8 cellular contexts compared by ENCODE assay signal in genomic region chr22:47043835-47044721, GRCh38.
DNase-seq lines count a peak whose midpoint lies in the region; ATAC-seq and TF ChIP-seq lines count a peak whose summit lies in the region.

No MANE protein-coding gene starts in this region.

- peak; percentile 16 for DNase-seq in stimulated activated CD4-positive, alpha-beta T cell treated with anti-CD3 and anti-CD28 coated beads, Interleukin-15, amount 100 ng/mL, for 24 hours
- no peak for DNase-seq in stimulated activated CD4-positive, alpha-beta T cell treated with anti-CD3 and anti-CD28 coated beads, Interleukin-1b, Interleukin-23, amount 100 ng/mL, for 48 hours
- DNase-seq in RKO (ENCODE audit: low spot score) (peak; percentile 3), left ventricle myocardium superior (peak; percentile 21), transverse colon (peak; percentile 74)

- ATAC-seq in left ventricle myocardium superior = no peak
- no peak for ATAC-seq in GM21528 (IDR thresholded peaks at IDR 0.05; ENCODE audit: low FRiP score, unreplicated experiment)
- ATAC-seq in HG03520 (IDR thresholded peaks at IDR 0.05; ENCODE audit: unreplicated experiment) = no peak
- no peak for ATAC-seq in HG03139 (IDR thresholded peaks at IDR 0.05; ENCODE audit: unreplicated experiment)

- TF ChIP-seq POLR2A in transverse colon (IDR thresholded peaks at IDR 0.05) = peak; percentile 20

- H3K9me3 ChIP-seq in transverse colon = no peaks in the 10 kb centered on the region

- H3K27ac ChIP-seq in transverse colon = peak overlapping the region in 3 of 4 donors; percentile 47 to 71 (median 53)

- no peaks in the 10 kb centered on the region for H3K36me3 ChIP-seq in transverse colon

- intact Hi-C loops in left ventricle myocardium superior (cut with micrococcal nuclease) = no loop called here
- intact Hi-C loops in transverse colon (cut with DNase I; ENCODE audit: low total_unique reads) = no loop called here

- H3K4me1 ChIP-seq in transverse colon = peaks cover 7 to 27% (median 17%) of the 10 kb centered on the region in 4 donors

- H3K4me3 ChIP-seq in transverse colon = no peak overlapping the region

- in situ Hi-C loops in transverse colon (cut with MboI; ENCODE audit: low pct_ligation_motif_present in 1 of 4, low pct_unique_long_range_greater_than_20kb in 1 of 4, low sequenced_read_pairs in 3 of 4) = no loop called here

- 0 to 41% methylated on average over 1 to 17 of the region's 19 CpGs for WGBS in transverse colon (ENCODE audit: low coverage in 1 of 2), 2 donors

- no peak for TF ChIP-seq EP300 in transverse colon (IDR thresholded peaks at IDR 0.05; ENCODE audit: low read depth)

- H3K27me3 ChIP-seq in transverse colon = no peaks in the 10 kb centered on the region

- no peak for TF ChIP-seq CTCF in transverse colon (IDR thresholded peaks at IDR 0.05)
